ENCODE assay signal across 11 cellular contexts in genomic region chr1:8495928-8496401, GRCh38.
A peak's percentile ranks its signal among the peaks of the same experiment; 100 is the strongest.
DNase-seq lines count a peak whose midpoint lies in the region; ATAC-seq, FAIRE-seq and TF ChIP-seq lines count a peak whose summit lies in the region.
"Had no signal": no experiment of that assay in that cellular context is flagged by ENCODE, and none has a peak within 500 bp of the region (broad histone marks: within the 10 kb centered on the region; RNA-seq: fewer than 3 reads in every experiment).

No MANE protein-coding gene starts in this region.

- ATAC-seq in GM18511 (IDR thresholded peaks at IDR 0.05; ENCODE audit: unreplicated experiment) (peak; percentile 58), HG03280 (IDR thresholded peaks at IDR 0.05; ENCODE audit: unreplicated experiment) (peak; percentile 18)

- DNase-seq in activated gamma-delta T cell treated with anti-CD3 and anti-CD28 coated beads, Interleukin-2, amount 50 U/mL, for 16 hours (ENCODE audit: low read depth) = peak; percentile 13
- peak; percentile 52 for DNase-seq in stimulated activated CD4-positive, alpha-beta T cell treated with anti-CD3 and anti-CD28 coated beads, Interleukin-15, amount 100 ng/mL, for 24 hours
- DNase-seq in iPS-NIHi11 (ENCODE audit: low spot score) = no peak
- DNase-seq in H54 (ENCODE audit: insufficient read length, low spot score) = no peak
- DNase-seq in NCI-H1417 (lab: John Stamatoyannopoulos, UW) = no peak
- no peak for DNase-seq in cardiac septum (ENCODE audit: low spot score)
- DNase-seq: adrenal gland, mesenchymal stem cell, MG63 had no signal

- intact Hi-C loops in cardiac septum (cut with DNase I) = no loop called here

- FAIRE-seq in H54 (lab: Jason Lieb, UNC) = no peak

- no peak for TF ChIP-seq POLR2A in H54 (IDR thresholded peaks at IDR 0.05; ENCODE audit: low read depth, low read length)

Comparison
In these comparisons a context has a peak if more than half of its experiments do, and no peak if none do; other contexts are left out.
1. DNase-seq: peak in activated gamma-delta T cell treated with anti-CD3 and anti-CD28 coated beads, Interleukin-2, amount 50 U/mL, for 16 hours (single experiment) and stimulated activated CD4-positive, alpha-beta T cell treated with anti-CD3 and anti-CD28 coated beads, Interleukin-15, amount 100 ng/mL, for 24 hours (single experiment); none in iPS-NIHi11 (single experiment), H54 (single experiment), NCI-H1417 (0 of 3) and cardiac septum (single experiment).